In the genomic region with DNA sequence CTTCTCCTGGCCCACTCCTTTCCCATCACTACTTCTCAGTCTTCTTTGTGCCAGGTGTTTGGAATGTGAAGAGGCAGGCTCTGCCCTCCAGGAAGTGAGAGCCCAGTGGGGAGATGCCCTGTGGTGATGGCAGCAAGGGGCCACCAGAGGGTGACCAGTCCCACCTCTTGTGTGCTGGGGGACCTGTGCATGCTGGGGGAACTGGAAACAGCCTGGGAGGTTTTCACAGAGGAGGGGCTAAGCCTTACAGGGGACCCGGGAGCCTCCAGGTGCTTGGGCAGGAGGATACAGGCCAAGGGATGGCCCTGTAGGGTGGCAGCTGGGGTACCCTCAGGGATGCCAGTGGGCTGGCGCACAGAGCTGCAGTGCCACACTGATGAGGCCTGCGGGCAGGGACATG, we compare ENCODE assay signal across 17 cellular contexts.
DNase-seq lines count a peak whose midpoint lies in the region; ATAC-seq, FAIRE-seq and TF ChIP-seq lines count a peak whose summit lies in the region.
"Had no signal": no experiment of that assay in that cellular context is flagged by ENCODE, and none has a peak within 500 bp of the region (broad histone marks: within the 10 kb centered on the region; RNA-seq: fewer than 3 reads in every experiment).

No MANE protein-coding gene starts in this region.

- H2AK5ac ChIP-seq in IMR-90 (ENCODE audit: low read depth, low read length), result no peak overlapping the region

- CTCF ChIA-PET in IMR-90 (lab: Yijun Ruan, JAX), result no interaction called here
- CTCF ChIA-PET in endothelial cell of umbilical vein (lab: Charles Lee), result interaction anchor here (0.6 to 1.7 kb wide), 4 partner anchors 25 to 193 kb away, joined by 3 to 12 read pairs (median 4); a partner anchor contains a TSS

- no peak for FAIRE-seq in endothelial cell of umbilical vein (lab: Jason Lieb, UNC)
- FAIRE-seq: RCC 7860 had no signal

- H4K8ac ChIP-seq in IMR-90 (ENCODE audit: low read depth in 2 of 2, low read length in 2 of 2), result no peak overlapping the region

- H4K5ac ChIP-seq in IMR-90 (ENCODE audit: low read depth, low read length), result no peak overlapping the region

- in situ Hi-C loops in IMR-90 (cut with MboI; ENCODE audit: low sequenced_read_pairs), result no loop called here

- H2BK20ac ChIP-seq in IMR-90 (ENCODE audit: low read depth, low read length), result no peak overlapping the region

- no peak overlapping the region for H3K23ac ChIP-seq in IMR-90 (ENCODE audit: low read depth, low read length)

- H3K4me1 ChIP-seq in IMR-90 (ENCODE audit: control insufficient read depth, insufficient read depth, low read length), result peaks cover 10% of the 10 kb centered on the region
- H3K4me1 ChIP-seq in endothelial cell of umbilical vein (ENCODE audit: control insufficient read depth, extremely low read depth, insufficient read depth, low read length), result peaks cover 6% of the 10 kb centered on the region
- H3K4me1 ChIP-seq in lower lobe of right lung, result peaks cover 6% of the 10 kb centered on the region

- H3K36me3 ChIP-seq in IMR-90 (ENCODE audit: control insufficient read depth, insufficient read depth, low read length) (peaks cover 24% of the 10 kb centered on the region), endothelial cell of umbilical vein (ENCODE audit: control insufficient read depth in 2 of 2, extremely low read depth in 1 of 2, insufficient read depth in 2 of 2, low read length in 2 of 2) (peaks cover 2 to 13% of the 10 kb centered on the region in 2 experiments), lower lobe of right lung (peaks cover 26% of the 10 kb centered on the region)

- no peak overlapping the region for H3K14ac ChIP-seq in IMR-90 (replicated peaks; ENCODE audit: low read depth, low read length)

- peaks cover 0 to 10% of the 10 kb centered on the region in 2 experiments; a peak in 1 of 4 replicates for H3K79me1 ChIP-seq in IMR-90 (ENCODE audit: low read depth in 1 of 2, low read length in 2 of 2)

- DNase-seq in AG09309 (ENCODE audit: low read depth), result no peak
- DNase-seq in IMR-90, result peak; percentile 4
- DNase-seq in endothelial cell of umbilical vein (ENCODE audit: low read depth, low spot score), result no peak
- no peak for DNase-seq in lower lobe of right lung
- no peak for DNase-seq in activated CD8-positive, alpha-beta memory T cell treated with anti-CD3 and anti-CD28 coated beads, Interleukin-2, amount 50 U/mL, for 4 hours
- DNase-seq in posterior vena cava (ENCODE audit: low spot score), result no peak
- DNase-seq in NCI-H1105 treated with DMSO at 0.1 percent for 48 hours (lab: John Stamatoyannopoulos, UW), result no peak
- no peak for DNase-seq in activated effector memory CD4-positive, alpha-beta T cell treated with Interleukin-2 at 50 U/mL for 16 hours
- DNase-seq: activated naive CD4-positive, alpha-beta T cell treated with anti-CD3 and anti-CD28 coated beads for 36 hours; C1 segment of cervical spinal cord; central memory CD4-positive, alpha-beta T cell; HCEC 1CT; NCI-H1417; NCI-H510A; stimulated activated CD4-positive, alpha-beta T cell treated with anti-CD3 and anti-CD28 coated beads, Interleukin-2, amount 100 ng/mL, for 48 hours had no signal

- H3K4me3 ChIP-seq in AG09309 (ENCODE audit: control insufficient read depth, low read depth, low read length) (no peak overlapping the region), IMR-90 (ENCODE audit: insufficient read depth, low read depth, low read length) (no peak overlapping the region), endothelial cell of umbilical vein (replicated peaks in 1 of 3; ENCODE audit: insufficient read depth in 1 of 3, low read depth in 1 of 3, low read length in 3 of 3) (no peak overlapping the region), lower lobe of right lung (no peak overlapping the region)

- peak overlapping the region; percentile 58; the same call in 1 of the 2 replicates for H3K4ac ChIP-seq in IMR-90 (ENCODE audit: low read depth, low read length)

- no peak overlapping the region for H2BK5ac ChIP-seq in IMR-90 (ENCODE audit: low read depth, low read length, poor library complexity, severe bottlenecking)

- H4K20me1 ChIP-seq in IMR-90 (ENCODE audit: insufficient read depth, low read length), result peaks cover 4% of the 10 kb centered on the region
- no peaks in the 10 kb centered on the region for H4K20me1 ChIP-seq in endothelial cell of umbilical vein (replicated peaks; ENCODE audit: control insufficient read depth, extremely low read depth, insufficient read depth, low read length)

- no peak overlapping the region for H3K27ac ChIP-seq in IMR-90 (ENCODE audit: insufficient read depth, low read length)
- H3K27ac ChIP-seq in endothelial cell of umbilical vein (ENCODE audit: insufficient read depth, low read depth, low read length), result no peak overlapping the region
- no peak overlapping the region for H3K27ac ChIP-seq in lower lobe of right lung
- H3K27ac ChIP-seq: epithelial cell of prostate had no signal

- TF ChIP-seq CTCF in AG09309 (IDR thresholded peaks at IDR 0.05; ENCODE audit: control insufficient read depth, insufficient read depth, low read depth, low read length, missing control alignments), result peak; percentile 1
- 0 out of 2 replicates have a peak, but pooled peaks have one; percentile 18 for TF ChIP-seq CTCF in IMR-90 (conservative IDR thresholded peaks at IDR 0.05; ENCODE audit: low read depth, low read length)
- TF ChIP-seq CTCF in endothelial cell of umbilical vein (IDR thresholded peaks at IDR 0.05; ENCODE audit: extremely low read depth in 1 of 2, insufficient read depth in 1 of 2, low read depth in 1 of 2, low read length in 2 of 2), result peak; percentile 12 to 35
- TF ChIP-seq CTCF in lower lobe of right lung (IDR thresholded peaks at IDR 0.05), result peak; percentile 36

- TF ChIP-seq POLR2A in IMR-90 (IDR thresholded peaks at IDR 0.05; ENCODE audit: low read depth, low read length), result no peak
- TF ChIP-seq POLR2A in endothelial cell of umbilical vein (IDR thresholded peaks at IDR 0.05; ENCODE audit: low read depth, low read length), result no peak

- H3K27me3 ChIP-seq in IMR-90 (ENCODE audit: control insufficient read depth, insufficient read depth, low read length) (no peaks in the 10 kb centered on the region), endothelial cell of umbilical vein (ENCODE audit: control insufficient read depth in 2 of 2, insufficient read depth in 2 of 2, low read length in 2 of 2) (no peaks in the 10 kb centered on the region), lower lobe of right lung (ENCODE audit: low read depth) (no peaks in the 10 kb centered on the region)

- no peak overlapping the region; the same call in 1 of the 2 replicates for H2BK120ac ChIP-seq in IMR-90 (ENCODE audit: low read depth, low read length)

- H3K56ac ChIP-seq in IMR-90 (ENCODE audit: extremely low read depth, insufficient read depth, low read length), result no peak overlapping the region

- H2BK15ac ChIP-seq in IMR-90 (ENCODE audit: low read depth, low read length), result no peak overlapping the region

- H3K9me3 ChIP-seq in IMR-90 (ENCODE audit: control insufficient read depth, insufficient read depth, low read length) (no peaks in the 10 kb centered on the region), endothelial cell of umbilical vein (replicated peaks; ENCODE audit: control insufficient read depth, insufficient read depth, low read length) (no peaks in the 10 kb centered on the region), lower lobe of right lung (no peaks in the 10 kb centered on the region)

- ATAC-seq in IMR-90 (ENCODE audit: low read depth) (no peak), lower lobe of right lung (peak; percentile 87 to 88)

- BruUV-seq in IMR-90 (replicated peaks; lab: Mats Ljungman, UMichigan) (no TSS peak), endothelial cell of umbilical vein (replicated peaks; lab: Mats Ljungman, UMichigan) (no TSS peak)

- WGBS in IMR-90 (ENCODE audit: extremely low coverage in 2 of 2, insufficient read length in 1 of 2), 2 experiments, result 100% methylated on average over 2 of the region's 3 CpGs; no CpG with 5 or more reads in 1 of the 2 experiments

- H3K79me2 ChIP-seq in endothelial cell of umbilical vein (ENCODE audit: control insufficient read depth, insufficient read depth, low read length), result no peaks in the 10 kb centered on the region

- dilution Hi-C loops in IMR-90 (cut with HindIII; ENCODE audit: low sequenced_read_pairs, unreplicated experiment) (no loop called here), endothelial cell of umbilical vein (cut with MboI; ENCODE audit: extremely low pct_ligation_motif_present, low sequenced_read_pairs) (no loop called here)

- TF ChIP-seq RAD21 in IMR-90 (IDR thresholded peaks at IDR 0.05; ENCODE audit: low read length), result peak; percentile 20; the same call in 1 of the 2 replicates

- POLR2A ChIA-PET in IMR-90 (lab: Charles Lee; ENCODE audit: unreplicated experiment), result no interaction called here
- POLR2A ChIA-PET in endothelial cell of umbilical vein (lab: Charles Lee), result no interaction called here

- no peak overlapping the region for H2AFZ ChIP-seq in IMR-90 (replicated peaks; ENCODE audit: low read length, poor library complexity)
- no peak overlapping the region for H2AFZ ChIP-seq in endothelial cell of umbilical vein (ENCODE audit: low read depth, low read length)

- peak overlapping the region; percentile 45 for H2AK9ac ChIP-seq in IMR-90 (replicated peaks; ENCODE audit: low read depth, low read length, poor library complexity)

- peaks cover 20% of the 10 kb centered on the region for H3K9me1 ChIP-seq in IMR-90 (ENCODE audit: insufficient read depth, low read length)
- H3K9me1 ChIP-seq in endothelial cell of umbilical vein (replicated peaks; ENCODE audit: control insufficient read depth, extremely low read depth, insufficient read depth, low read length), result no peaks in the 10 kb centered on the region

- H4K91ac ChIP-seq in IMR-90 (ENCODE audit: insufficient read depth, low read depth, low read length), result no peak overlapping the region

- H3K18ac ChIP-seq in IMR-90 (ENCODE audit: low read depth, low read length), result no peak overlapping the region

- H3K4me2 ChIP-seq in IMR-90 (ENCODE audit: low read depth, low read length) (no peak overlapping the region), endothelial cell of umbilical vein (ENCODE audit: insufficient read depth, low read length) (no peak overlapping the region)

- H3K9ac ChIP-seq in IMR-90 (ENCODE audit: low read depth, low read length) (no peak overlapping the region), endothelial cell of umbilical vein (replicated peaks; ENCODE audit: extremely low read depth, insufficient read depth, low read length) (no peak overlapping the region)

- intact Hi-C loops in IMR-90 (cut with micrococcal nuclease) (no loop called here), endothelial cell of umbilical vein (cut with micrococcal nuclease) (loop anchor here (2.0 kb wide), 2 partner anchors 43 to 85 kb away; no protein-coding TSS in a partner anchor), lower lobe of right lung (cut with DNase I) (no loop called here), posterior vena cava (cut with DNase I) (no loop called here)

TF ChIP-seq in IMR-90, 13 proteins besides CTCF, POLR2A, EP300 and RAD21:
- TF ChIP-seq RCOR1 (IDR thresholded peaks at IDR 0.05; ENCODE audit: insufficient replicate concordance, low read length) (no peak), SMC3 (IDR thresholded peaks at IDR 0.05; ENCODE audit: low read depth, low read length) (0 out of 2 replicates have a peak, but pooled peaks have one; percentile 7)

TF ChIP-seq in endothelial cell of umbilical vein, 7 proteins besides CTCF, POLR2A, EP300 and RAD21 (continues in another document):
- TF ChIP-seq JUN (IDR thresholded peaks at IDR 0.05; ENCODE audit: borderline replicate concordance, insufficient read depth, insufficient read length, low read depth) (no peak), GATA2 (IDR thresholded peaks at IDR 0.05; ENCODE audit: insufficient read depth, insufficient read length, low read depth, low read length) (no peak)
